In genomic region chr11:121467965-121468364, GRCh38 we compare ENCODE assay signal across 8 cellular contexts. TPM values are rescaled to one million over a fixed set of nuclear protein-coding genes. Genes with fewer than 3 reads are reported as not detected.
A peak's percentile ranks its signal among the peaks of the same experiment; 100 is the strongest.
DNase-seq lines count a peak whose midpoint lies in the region; ATAC-seq, FAIRE-seq and TF ChIP-seq lines count a peak whose summit lies in the region.

No MANE protein-coding gene starts in this region.

- no peak overlapping the region for H3K27ac ChIP-seq in PC-3 (ENCODE audit: low read length)
- no peak overlapping the region for H3K27ac ChIP-seq in small intestine (ENCODE audit: low read depth in 1 of 2, low read length in 1 of 2)

- TF ChIP-seq POLR2A in GM10847 (IDR thresholded peaks at IDR 0.05; ENCODE audit: extremely low read depth, insufficient read length), result peak; percentile 20

- H3K4me1 ChIP-seq in PC-3 (ENCODE audit: insufficient read depth, low read length) (peaks cover 53% of the 10 kb centered on the region), small intestine (ENCODE audit: control insufficient read depth in 2 of 2, insufficient read depth in 1 of 2, low read depth in 1 of 2, low read length in 1 of 2) (peaks cover 4 to 6% of the 10 kb centered on the region in 2 donors)

- peaks cover 38% of the 10 kb centered on the region for H3K79me2 ChIP-seq in PC-3 (ENCODE audit: low read length)

- no peaks in the 10 kb centered on the region for H4K20me1 ChIP-seq in PC-3 (ENCODE audit: low read length)

- H2AFZ ChIP-seq in PC-3 (ENCODE audit: low read length), result no peak overlapping the region

- intact Hi-C loops in PC-3 (cut with micrococcal nuclease), result loop anchor here (5.0 to 10.0 kb wide), 3 partner anchors 54 to 1037 kb away; no protein-coding TSS in a partner anchor

- H3K27me3 ChIP-seq in PC-3 (ENCODE audit: low read length), result no peaks in the 10 kb centered on the region
- H3K27me3 ChIP-seq in small intestine (ENCODE audit: control insufficient read depth in 2 of 2, insufficient read depth in 2 of 2, low read length in 2 of 2), result no peaks in the 10 kb centered on the region

- ATAC-seq in GM21717 (IDR thresholded peaks at IDR 0.05; ENCODE audit: unreplicated experiment) (peak; percentile 66), PC-3 (no peak)

- CTCF ChIA-PET in PC-3 (lab: Charles Lee), result interaction anchor here (0.5 to 1.1 kb wide), 2 partner anchors 66 to 126 kb away, joined by 4 to 5 read pairs; no protein-coding TSS in a partner anchor

- H3K9ac ChIP-seq in PC-3 (ENCODE audit: low read length), result no peak overlapping the region

- WGBS in small intestine, 3 donors, result 47 to 65% (median 61%) methylated on average over 10 of the region's 10 CpGs

- peaks cover 95% of the 10 kb centered on the region for H3K4me1 Mint-ChIP-seq in activated naive CD4-positive, alpha-beta T cell treated with anti-CD3 and anti-CD28 coated beads, Interleukin-2, amount 50 U/mL, for 24 hours

- 0 out of 2 replicates have a peak overlapping the region, but pooled peaks have one; percentile 71 for H3K4me2 ChIP-seq in PC-3 (ENCODE audit: low read length)

- no TSS peak for BruUV-seq in PC-3 (replicated peaks; lab: Mats Ljungman, UMichigan)

- H3K27me3 Mint-ChIP-seq in activated naive CD4-positive, alpha-beta T cell treated with anti-CD3 and anti-CD28 coated beads, Interleukin-2, amount 50 U/mL, for 24 hours, result no peaks in the 10 kb centered on the region

- peak overlapping the region; percentile 99 for H3K27ac Mint-ChIP-seq in activated naive CD4-positive, alpha-beta T cell treated with anti-CD3 and anti-CD28 coated beads, Interleukin-2, amount 50 U/mL, for 24 hours

- no peaks in the 10 kb centered on the region for H3K9me3 Mint-ChIP-seq in activated naive CD4-positive, alpha-beta T cell treated with anti-CD3 and anti-CD28 coated beads, Interleukin-2, amount 50 U/mL, for 24 hours

- peaks cover 18% of the 10 kb centered on the region for H3F3A ChIP-seq in PC-3 (ENCODE audit: low read length, unreplicated experiment)

- no peaks in the 10 kb centered on the region for H3K9me2 ChIP-seq in PC-3 (replicated peaks; ENCODE audit: low read length)

- H3K36me3 Mint-ChIP-seq in activated naive CD4-positive, alpha-beta T cell treated with anti-CD3 and anti-CD28 coated beads, Interleukin-2, amount 50 U/mL, for 24 hours, result peaks cover 14% of the 10 kb centered on the region

- H3K36me3 ChIP-seq in PC-3 (ENCODE audit: low read depth, low read length) (no peaks in the 10 kb centered on the region; the same call in none of the 2 replicates), small intestine (ENCODE audit: control insufficient read depth in 2 of 2, insufficient read depth in 2 of 2, low read length in 2 of 2) (peaks cover 0 to 3% of the 10 kb centered on the region in 2 donors)

- no peaks in the 10 kb centered on the region for H3K9me3 ChIP-seq in PC-3 (ENCODE audit: low read length)
- H3K9me3 ChIP-seq in small intestine (ENCODE audit: control insufficient read depth, low read depth), result no peaks in the 10 kb centered on the region

- no peak for TF ChIP-seq CTCF in PC-3 (conservative IDR thresholded peaks at IDR 0.05; ENCODE audit: low read depth, low read length)

- POLR2A ChIA-PET in PC-3 (lab: Charles Lee; ENCODE audit: unreplicated experiment), result no interaction called here

- FAIRE-seq in small intestine (lab: Jason Lieb, UNC), result no peak

- no peak overlapping the region for H3K4me3 ChIP-seq in PC-3 (ENCODE audit: low read length)
- no peak overlapping the region for H3K4me3 ChIP-seq in small intestine (ENCODE audit: low read depth in 1 of 2, low read length in 2 of 2)

- peak overlapping the region; percentile 78 for H3K4me3 Mint-ChIP-seq in activated naive CD4-positive, alpha-beta T cell treated with anti-CD3 and anti-CD28 coated beads, Interleukin-2, amount 50 U/mL, for 24 hours

- DNase-seq in PC-3 (no peak), small intestine (peak; percentile 22), middle frontal gyrus (ENCODE audit: extremely low spot score, low spot score) (no peak), COR-L47 (lab: John Stamatoyannopoulos, UW) (no peak), SKM-1 (lab: John Stamatoyannopoulos, UW; ENCODE audit: unreplicated experiment) (no peak)

RNA-seq across cellular contexts. Expression of gene SORL1, which starts 15.9 kb away (rescaled TPM):
- total RNA-seq in PC-3 (2014; rRNA removed), result 53.7 and 74.5 TPM in 2 replicates
- 1 to 10 TPM; 4.6 to 6.5 (median 5.2) TPM for polyA plus RNA-seq in small intestine
